16 cellular contexts compared by ENCODE assay signal in the genomic region with DNA sequence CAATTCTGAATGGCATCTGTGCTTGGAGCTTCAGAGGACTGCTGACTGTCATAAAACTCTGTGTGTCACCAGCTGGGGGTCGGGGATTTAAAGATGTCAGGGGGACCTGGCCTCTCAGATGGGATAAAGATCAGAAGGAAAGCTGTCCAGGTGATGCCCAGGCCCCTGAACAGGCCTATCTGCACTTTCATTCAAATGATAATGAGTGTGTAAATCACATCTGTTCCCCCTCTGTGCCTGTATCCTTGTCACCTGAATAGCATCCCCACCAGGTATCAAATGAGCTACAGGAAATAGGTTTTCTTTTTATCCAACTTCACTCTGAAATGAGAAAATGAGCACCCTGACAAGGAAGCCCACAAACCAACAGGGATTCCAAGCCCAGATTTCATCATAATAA.
DNase-seq lines count a peak whose midpoint lies in the region; ATAC-seq and TF ChIP-seq lines count a peak whose summit lies in the region.
"Had no signal": no experiment of that assay in that cellular context is flagged by ENCODE, and none has a peak within 500 bp of the region (broad histone marks: within the 10 kb centered on the region; RNA-seq: fewer than 3 reads in every experiment).

No MANE protein-coding gene starts in this region.

- peaks cover 58 to 60% of the 10 kb centered on the region in 2 experiments for H3K4me1 Mint-ChIP-seq in H9
- peaks cover 11% of the 10 kb centered on the region for H3K4me1 Mint-ChIP-seq in activated CD8-positive, alpha-beta memory T cell treated with anti-CD3 and anti-CD28 coated beads, Interleukin-2, amount 10 ng/mL, durations not matched to agents 7 days and 5 days

- peaks cover 5% of the 10 kb centered on the region; the same call in 1 of the 2 replicates for H3K27me3 ChIP-seq in H9 (ENCODE audit: insufficient read depth, low read length)
- H3K27me3 ChIP-seq in iPS-18a (ENCODE audit: control insufficient read depth, insufficient read depth, low read length), result no peaks in the 10 kb centered on the region
- H3K27me3 ChIP-seq in smooth muscle cell (ENCODE audit: low read depth), result no peaks in the 10 kb centered on the region
- peaks cover 19% of the 10 kb centered on the region for H3K27me3 ChIP-seq in hepatocyte
- H3K27me3 ChIP-seq: colonic mucosa had no signal

- TF ChIP-seq CTCF in H9 (conservative IDR thresholded peaks at IDR 0.05) (no peak), smooth muscle cell (IDR thresholded peaks at IDR 0.05; ENCODE audit: borderline replicate concordance, insufficient read depth, poor library complexity, severe bottlenecking) (no peak), hepatocyte (IDR thresholded peaks at IDR 0.05; ENCODE audit: poor library complexity) (no peak)

- H4K8ac ChIP-seq in H9 (replicated peaks; ENCODE audit: insufficient read length, low read depth, low read length), result no peak overlapping the region

- no peak overlapping the region for H2BK5ac ChIP-seq in H9 (ENCODE audit: insufficient read length, low read length)

- peaks cover 14% of the 10 kb centered on the region for H3F3A ChIP-seq in smooth muscle cell (ENCODE audit: low read depth)

- peaks cover 36% of the 10 kb centered on the region for H3K27me3 Mint-ChIP-seq in H9 (ENCODE audit: low read depth)
- no peaks in the 10 kb centered on the region for H3K27me3 Mint-ChIP-seq in activated CD8-positive, alpha-beta memory T cell treated with anti-CD3 and anti-CD28 coated beads, Interleukin-2, amount 10 ng/mL, durations not matched to agents 7 days and 5 days
- H3K27me3 Mint-ChIP-seq: activated CD8-positive, alpha-beta T cell treated with anti-CD3 and anti-CD28 coated beads for 36 hours; stimulated activated memory B cell treated with anti-CD40 and anti-IgM and Interleukin-4, amounts not matched to agents 10 μg/mL and 1 μg/mL and 100 μg/mL, for 72 hours had no signal

- H3K79me1 ChIP-seq in H9 (ENCODE audit: insufficient read depth, low read depth, low read length, poor library complexity, severe bottlenecking), result no peaks in the 10 kb centered on the region

- no peak overlapping the region for H2AK5ac ChIP-seq in H9 (ENCODE audit: insufficient read length, low read length)

- peak overlapping the region; percentile 12 to 94 (median 53); a peak in 5 of 7 replicates for H3K27ac Mint-ChIP-seq in H9
- no peak overlapping the region for H3K27ac Mint-ChIP-seq in activated CD8-positive, alpha-beta memory T cell treated with anti-CD3 and anti-CD28 coated beads, Interleukin-2, amount 10 ng/mL, durations not matched to agents 7 days and 5 days
- H3K27ac Mint-ChIP-seq in activated naive CD4-positive, alpha-beta T cell treated with anti-CD3 and anti-CD28 coated beads, Interleukin-2, amount 50 U/mL, for 72 hours, result no peak overlapping the region
- H3K27ac Mint-ChIP-seq: activated CD8-positive, alpha-beta T cell treated with anti-CD3 and anti-CD28 coated beads for 36 hours; activated naive CD4-positive, alpha-beta T cell treated with anti-CD3 and anti-CD28 coated beads for 36 hours; CD4-positive, CD25-positive, alpha-beta regulatory T cell; stimulated activated memory B cell treated with anti-CD40 and anti-IgM and Interleukin-4, amounts not matched to agents 10 μg/mL and 1 μg/mL and 100 μg/mL, for 72 hours had no signal

- H2BK12ac ChIP-seq in H9 (ENCODE audit: insufficient read length, low read depth, low read length), result no peak overlapping the region

- H3K9me3 ChIP-seq in H9 (ENCODE audit: control insufficient read depth, low read depth, low read length), result no peaks in the 10 kb centered on the region
- no peaks in the 10 kb centered on the region for H3K9me3 ChIP-seq in iPS-18a (ENCODE audit: control insufficient read depth, low read depth, low read length)
- no peaks in the 10 kb centered on the region for H3K9me3 ChIP-seq in smooth muscle cell (replicated peaks; ENCODE audit: low read depth)
- no peaks in the 10 kb centered on the region for H3K9me3 ChIP-seq in hepatocyte (ENCODE audit: low read depth)
- H3K9me3 ChIP-seq: colonic mucosa had no signal

- H2BK15ac ChIP-seq in H9 (ENCODE audit: low read depth, low read length), result no peak overlapping the region

- H3K4me2 ChIP-seq in H9 (ENCODE audit: insufficient read depth, insufficient read length, low read length), result no peak overlapping the region
- H3K4me2 ChIP-seq in smooth muscle cell, result no peak overlapping the region
- no peak overlapping the region for H3K4me2 ChIP-seq in hepatocyte
- H3K4me2 ChIP-seq: KMS-11 had no signal

- H3K27ac ChIP-seq in H9 (ENCODE audit: insufficient read length, low read depth, low read length) (no peak overlapping the region), iPS-18a (ENCODE audit: low read length) (peak overlapping the region; percentile 35), smooth muscle cell (ENCODE audit: low read depth) (peak overlapping the region; percentile 59), hepatocyte (no peak overlapping the region)
- H3K27ac ChIP-seq: colonic mucosa, KMS-11 had no signal

- H3K4me1 ChIP-seq in H9 (ENCODE audit: insufficient read depth, low read length) (peaks cover 7% of the 10 kb centered on the region; the same call in 1 of the 2 replicates), iPS-18a (ENCODE audit: control insufficient read depth, low read depth, low read length) (peaks cover 75% of the 10 kb centered on the region), smooth muscle cell (ENCODE audit: low read depth) (peaks cover 47% of the 10 kb centered on the region), hepatocyte (ENCODE audit: insufficient read depth) (no peaks in the 10 kb centered on the region)
- H3K4me1 ChIP-seq: colonic mucosa had no signal

- no peak overlapping the region for H3K18ac ChIP-seq in H9 (ENCODE audit: insufficient read length, low read depth, low read length)

- no peak overlapping the region for H4K91ac ChIP-seq in H9 (ENCODE audit: insufficient read length, low read depth, low read length)

- H4K20me1 ChIP-seq in H9 (ENCODE audit: control insufficient read depth, insufficient read depth, insufficient read length), result no peaks in the 10 kb centered on the region
- peaks cover 64% of the 10 kb centered on the region for H4K20me1 ChIP-seq in smooth muscle cell (ENCODE audit: low read depth)
- H4K20me1 ChIP-seq in hepatocyte (ENCODE audit: insufficient read depth, poor library complexity, severe bottlenecking), result no peaks in the 10 kb centered on the region

- no peak overlapping the region for H3K23ac ChIP-seq in H9 (ENCODE audit: insufficient read length, low read depth, low read length)

- no peak overlapping the region for H3K4ac ChIP-seq in H9 (ENCODE audit: low read depth, low read length)

- no peak overlapping the region for H4K5ac ChIP-seq in H9 (ENCODE audit: insufficient read length, low read depth, low read length)

- peaks cover 8% of the 10 kb centered on the region in 2 experiments; a peak in 4 of 5 replicates for H3K9me3 Mint-ChIP-seq in H9
- no peaks in the 10 kb centered on the region for H3K9me3 Mint-ChIP-seq in activated CD8-positive, alpha-beta memory T cell treated with anti-CD3 and anti-CD28 coated beads, Interleukin-2, amount 10 ng/mL, durations not matched to agents 7 days and 5 days (ENCODE audit: low read depth)
- H3K9me3 Mint-ChIP-seq in activated naive CD4-positive, alpha-beta T cell treated with anti-CD3 and anti-CD28 coated beads, Interleukin-2, amount 50 U/mL, for 72 hours, result no peaks in the 10 kb centered on the region
- H3K9me3 Mint-ChIP-seq: activated CD8-positive, alpha-beta T cell treated with anti-CD3 and anti-CD28 coated beads for 36 hours; activated naive CD4-positive, alpha-beta T cell treated with anti-CD3 and anti-CD28 coated beads for 36 hours; CD4-positive, CD25-positive, alpha-beta regulatory T cell; stimulated activated memory B cell treated with anti-CD40 and anti-IgM and Interleukin-4, amounts not matched to agents 10 μg/mL and 1 μg/mL and 100 μg/mL, for 72 hours had no signal

- H3T11ph ChIP-seq in H9 (ENCODE audit: low read length), result no peak overlapping the region

- DNase-seq in H9 (peak; percentile 59), UCSD-AML1 (lab: John Stamatoyannopoulos, UW; ENCODE audit: unreplicated experiment) (peak; percentile 5), smooth muscle cell (lab: John Stamatoyannopoulos, UW; ENCODE audit: unreplicated experiment) (no peak), DMS 273 treated with DMSO at 0.1 percent for 48 hours (lab: John Stamatoyannopoulos, UW) (no peak), hepatocyte (ENCODE audit: low spot score) (no peak)
- no peak for DNase-seq in activated CD8-positive, alpha-beta memory T cell treated with anti-CD3 and anti-CD28 coated beads, Interleukin-2, amount 10 ng/mL, durations not matched to agents 7 days and 5 days
- no peak for DNase-seq in activated naive CD4-positive, alpha-beta T cell treated with anti-CD3 and anti-CD28 coated beads, Interleukin-2, amount 50 U/mL, for 72 hours (ENCODE audit: low spot score in 2 of 2)
- DNase-seq: activated CD8-positive, alpha-beta T cell treated with anti-CD3 and anti-CD28 coated beads for 36 hours; activated naive CD4-positive, alpha-beta T cell treated with anti-CD3 and anti-CD28 coated beads for 36 hours; CD4-positive, CD25-positive, alpha-beta regulatory T cell; colonic mucosa; foreskin melanocyte; stimulated activated CD4-positive, alpha-beta T cell treated with anti-CD3 and anti-CD28 coated beads, Interleukin-1b, Interleukin-23, amount 100 ng/mL, for 48 hours had no signal

- no peak overlapping the region for H3K9ac ChIP-seq in H9 (ENCODE audit: extremely low read depth, insufficient read length, low read length)
- H3K9ac ChIP-seq in iPS-18a (ENCODE audit: low read length), result peak overlapping the region; percentile 33
- no peak overlapping the region for H3K9ac ChIP-seq in smooth muscle cell (ENCODE audit: low read depth)
- H3K9ac ChIP-seq: KMS-11 had no signal

- H3K56ac ChIP-seq in H9 (ENCODE audit: insufficient read length, low read depth, low read length), result no peak overlapping the region

- WGBS in H9 (ENCODE audit: extremely low coverage, insufficient read length, low lambda C conversion rate), result no CpG with 5 or more reads among the region's 1 CpG
- WGBS in smooth muscle cell (ENCODE audit: low lambda C conversion rate), result 26% methylated on average over 1 of the region's 1 CpG
- 35% methylated on average over 1 of the region's 1 CpG for WGBS in hepatocyte (ENCODE audit: low lambda C conversion rate, missing lambda C conversion rate)

- H3K23me2 ChIP-seq in H9 (ENCODE audit: insufficient read length, low read depth, low read length, poor library complexity, severe bottlenecking), result no peaks in the 10 kb centered on the region

- H2BK120ac ChIP-seq in H9 (ENCODE audit: low read depth, low read length, poor library complexity, severe bottlenecking), result no peak overlapping the region

- H2AFZ ChIP-seq in H9 (ENCODE audit: low read length) (no peak overlapping the region), smooth muscle cell (ENCODE audit: low read depth) (no peak overlapping the region), hepatocyte (no peak overlapping the region)

- no peak for ATAC-seq in activated CD8-positive, alpha-beta memory T cell treated with anti-CD3 and anti-CD28 coated beads, Interleukin-2, amount 10 ng/mL, durations not matched to agents 7 days and 5 days
- ATAC-seq in activated naive CD4-positive, alpha-beta T cell treated with anti-CD3 and anti-CD28 coated beads, Interleukin-2, amount 50 U/mL, for 72 hours, result no peak
- ATAC-seq: activated CD8-positive, alpha-beta T cell treated with anti-CD3 and anti-CD28 coated beads for 36 hours; stimulated activated memory B cell treated with anti-CD40 and anti-IgM and Interleukin-4, amounts not matched to agents 10 μg/mL and 1 μg/mL and 100 μg/mL, for 72 hours had no signal

- no peaks in the 10 kb centered on the region for H3K36me3 ChIP-seq in iPS-18a (ENCODE audit: control insufficient read depth, low read depth, low read length)
- H3K36me3 ChIP-seq in smooth muscle cell (ENCODE audit: low read depth), result no peaks in the 10 kb centered on the region
- no peaks in the 10 kb centered on the region for H3K36me3 ChIP-seq in hepatocyte (replicated peaks; ENCODE audit: insufficient read depth, low read depth)
- H3K36me3 ChIP-seq: colonic mucosa had no signal

- H3K4me3 ChIP-seq in iPS-18a (ENCODE audit: low read length), result peak overlapping the region; percentile 19
- H3K4me3 ChIP-seq in smooth muscle cell, result no peak overlapping the region
- no peak overlapping the region for H3K4me3 ChIP-seq in hepatocyte
- H3K4me3 ChIP-seq: colonic mucosa had no signal

- H3K79me2 ChIP-seq in H9 (ENCODE audit: insufficient read depth, low read length), result no peaks in the 10 kb centered on the region
- peaks cover 100% of the 10 kb centered on the region for H3K79me2 ChIP-seq in smooth muscle cell (ENCODE audit: low read depth)
- H3K79me2 ChIP-seq in hepatocyte, result peaks cover 20% of the 10 kb centered on the region

- H3K14ac ChIP-seq in H9 (ENCODE audit: insufficient read depth, low read length), result no peak overlapping the region

- peak overlapping the region; percentile 7 to 60; a peak in 4 of 5 replicates for H3K4me3 Mint-ChIP-seq in H9
- H3K4me3 Mint-ChIP-seq in activated CD8-positive, alpha-beta memory T cell treated with anti-CD3 and anti-CD28 coated beads, Interleukin-2, amount 10 ng/mL, durations not matched to agents 7 days and 5 days, result no peak overlapping the region
- H3K4me3 Mint-ChIP-seq: activated CD8-positive, alpha-beta T cell treated with anti-CD3 and anti-CD28 coated beads for 36 hours; activated naive CD4-positive, alpha-beta T cell treated with anti-CD3 and anti-CD28 coated beads for 36 hours; CD4-positive, CD25-positive, alpha-beta regulatory T cell; stimulated activated memory B cell treated with anti-CD40 and anti-IgM and Interleukin-4, amounts not matched to agents 10 μg/mL and 1 μg/mL and 100 μg/mL, for 72 hours had no signal

- peaks cover 0 to 11% (median 6%) of the 10 kb centered on the region in 3 experiments; a peak in 4 of 7 replicates for H3K36me3 Mint-ChIP-seq in H9 (ENCODE audit: insufficient read depth in 1 of 3, low read depth in 3 of 3)
- H3K36me3 Mint-ChIP-seq in activated CD8-positive, alpha-beta memory T cell treated with anti-CD3 and anti-CD28 coated beads, Interleukin-2, amount 10 ng/mL, durations not matched to agents 7 days and 5 days, result peaks cover 8% of the 10 kb centered on the region
- H3K36me3 Mint-ChIP-seq in activated naive CD4-positive, alpha-beta T cell treated with anti-CD3 and anti-CD28 coated beads, Interleukin-2, amount 50 U/mL, for 72 hours, result no peaks in the 10 kb centered on the region
- H3K36me3 Mint-ChIP-seq: CD4-positive, CD25-positive, alpha-beta regulatory T cell had no signal

- H2BK20ac ChIP-seq in H9 (ENCODE audit: low read depth, low read length, poor library complexity, severe bottlenecking), result no peak overlapping the region

- CTCF ChIA-PET in activated CD8-positive, alpha-beta memory T cell treated with anti-CD3 and anti-CD28 coated beads, Interleukin-2, amount 10 ng/mL, durations not matched to agents 7 days and 5 days (lab: Charles Lee), result interaction anchor here (1.6 kb wide), 1 partner anchor 9 kb away, joined by 4 read pairs; no protein-coding TSS in a partner anchor

- H3K9me2 ChIP-seq in hepatocyte (replicated peaks; ENCODE audit: insufficient read depth), result no peaks in the 10 kb centered on the region

Comparison
In these comparisons a context has a peak if more than half of its experiments do, and no peak if none do; other contexts are left out.
1. DNase-seq: peak in H9 (single experiment) and UCSD-AML1 (single experiment); none in smooth muscle cell (single experiment), activated CD8-positive, alpha-beta memory T cell treated with anti-CD3 and anti-CD28 coated beads, Interleukin-2, amount 10 ng/mL, durations not matched to agents 7 days and 5 days (single experiment), DMS 273 treated with DMSO at 0.1 percent for 48 hours (single experiment), hepatocyte (single experiment) and activated naive CD4-positive, alpha-beta T cell treated with anti-CD3 and anti-CD28 coated beads, Interleukin-2, amount 50 U/mL, for 72 hours (0 of 2).
2. H3K27ac ChIP-seq: peak in iPS-18a (single experiment) and smooth muscle cell (single experiment); none in H9 (single experiment) and hepatocyte (single experiment).
3. H3K27ac Mint-ChIP-seq: peak in H9 (3 of 3); none in activated CD8-positive, alpha-beta memory T cell treated with anti-CD3 and anti-CD28 coated beads, Interleukin-2, amount 10 ng/mL, durations not matched to agents 7 days and 5 days (single experiment) and activated naive CD4-positive, alpha-beta T cell treated with anti-CD3 and anti-CD28 coated beads, Interleukin-2, amount 50 U/mL, for 72 hours (0 of 2).